Comparison of ENCODE assay signal across 1 cellular context in genomic region chr15:72222433-72222832, GRCh38.
TF ChIP-seq lines count a peak whose summit lies in the region.

No MANE protein-coding gene starts in this region.

TF ChIP-seq in GM12878, 131 proteins besides CTCF, POLR2A, EP300 and RAD21:
- no peak for TF ChIP-seq ZBTB33 (IDR thresholded peaks at IDR 0.05)
- TF ChIP-seq, protein P1, sequence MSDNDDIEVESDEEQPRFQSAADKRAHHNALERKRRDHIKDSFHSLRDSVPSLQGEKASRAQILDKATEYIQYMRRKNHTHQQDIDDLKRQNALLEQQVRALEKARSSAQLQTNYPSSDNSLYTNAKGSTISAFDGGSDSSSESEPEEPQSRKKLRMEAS (IDR thresholded peaks at IDR 0.05; ENCODE audit: low read depth, low read length), result no peak
- TF ChIP-seq, protein P2, sequence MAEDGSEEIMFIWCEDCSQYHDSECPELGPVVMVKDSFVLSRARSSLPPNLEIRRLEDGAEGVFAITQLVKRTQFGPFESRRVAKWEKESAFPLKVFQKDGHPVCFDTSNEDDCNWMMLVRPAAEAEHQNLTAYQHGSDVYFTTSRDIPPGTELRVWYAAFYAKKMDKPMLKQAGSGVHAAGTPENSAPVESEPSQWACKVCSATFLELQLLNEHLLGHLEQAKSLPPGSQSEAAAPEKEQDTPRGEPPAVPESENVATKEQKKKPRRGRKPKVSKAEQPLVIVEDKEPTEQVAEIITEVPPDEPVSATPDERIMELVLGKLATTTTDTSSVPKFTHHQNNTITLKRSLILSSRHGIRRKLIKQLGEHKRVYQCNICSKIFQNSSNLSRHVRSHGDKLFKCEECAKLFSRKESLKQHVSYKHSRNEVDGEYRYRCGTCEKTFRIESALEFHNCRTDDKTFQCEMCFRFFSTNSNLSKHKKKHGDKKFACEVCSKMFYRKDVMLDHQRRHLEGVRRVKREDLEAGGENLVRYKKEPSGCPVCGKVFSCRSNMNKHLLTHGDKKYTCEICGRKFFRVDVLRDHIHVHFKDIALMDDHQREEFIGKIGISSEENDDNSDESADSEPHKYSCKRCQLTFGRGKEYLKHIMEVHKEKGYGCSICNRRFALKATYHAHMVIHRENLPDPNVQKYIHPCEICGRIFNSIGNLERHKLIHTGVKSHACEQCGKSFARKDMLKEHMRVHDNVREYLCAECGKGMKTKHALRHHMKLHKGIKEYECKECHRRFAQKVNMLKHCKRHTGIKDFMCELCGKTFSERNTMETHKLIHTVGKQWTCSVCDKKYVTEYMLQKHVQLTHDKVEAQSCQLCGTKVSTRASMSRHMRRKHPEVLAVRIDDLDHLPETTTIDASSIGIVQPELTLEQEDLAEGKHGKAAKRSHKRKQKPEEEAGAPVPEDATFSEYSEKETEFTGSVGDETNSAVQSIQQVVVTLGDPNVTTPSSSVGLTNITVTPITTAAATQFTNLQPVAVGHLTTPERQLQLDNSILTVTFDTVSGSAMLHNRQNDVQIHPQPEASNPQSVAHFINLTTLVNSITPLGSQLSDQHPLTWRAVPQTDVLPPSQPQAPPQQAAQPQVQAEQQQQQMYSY (CRISPR knock-in tag; IDR thresholded peaks at IDR 0.05), result no peak
- TF ChIP-seq GATAD2B (conservative IDR thresholded peaks at IDR 0.05; ENCODE audit: low read depth), result no peak
- TF ChIP-seq, protein P3, sequence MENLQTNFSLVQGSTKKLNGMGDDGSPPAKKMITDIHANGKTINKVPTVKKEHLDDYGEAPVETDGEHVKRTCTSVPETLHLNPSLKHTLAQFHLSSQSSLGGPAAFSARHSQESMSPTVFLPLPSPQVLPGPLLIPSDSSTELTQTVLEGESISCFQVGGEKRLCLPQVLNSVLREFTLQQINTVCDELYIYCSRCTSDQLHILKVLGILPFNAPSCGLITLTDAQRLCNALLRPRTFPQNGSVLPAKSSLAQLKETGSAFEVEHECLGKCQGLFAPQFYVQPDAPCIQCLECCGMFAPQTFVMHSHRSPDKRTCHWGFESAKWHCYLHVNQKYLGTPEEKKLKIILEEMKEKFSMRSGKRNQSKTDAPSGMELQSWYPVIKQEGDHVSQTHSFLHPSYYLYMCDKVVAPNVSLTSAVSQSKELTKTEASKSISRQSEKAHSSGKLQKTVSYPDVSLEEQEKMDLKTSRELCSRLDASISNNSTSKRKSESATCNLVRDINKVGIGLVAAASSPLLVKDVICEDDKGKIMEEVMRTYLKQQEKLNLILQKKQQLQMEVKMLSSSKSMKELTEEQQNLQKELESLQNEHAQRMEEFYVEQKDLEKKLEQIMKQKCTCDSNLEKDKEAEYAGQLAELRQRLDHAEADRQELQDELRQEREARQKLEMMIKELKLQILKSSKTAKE (IDR thresholded peaks at IDR 0.05; ENCODE audit: low read depth, poor library complexity, severe bottlenecking), result no peak
- no peak for TF ChIP-seq MYB (IDR thresholded peaks at IDR 0.05; ENCODE audit: borderline replicate concordance, low read depth, low read length)
- TF ChIP-seq ZBTB11 (CRISPR knock-in tag; IDR thresholded peaks at IDR 0.05), result no peak
- TF ChIP-seq KAT2A (conservative IDR thresholded peaks at IDR 0.05; ENCODE audit: control insufficient read depth, low read depth, low read length), result no peak
- TF ChIP-seq CHD4 (IDR thresholded peaks at IDR 0.05), result no peak
- TF ChIP-seq, protein P4, sequence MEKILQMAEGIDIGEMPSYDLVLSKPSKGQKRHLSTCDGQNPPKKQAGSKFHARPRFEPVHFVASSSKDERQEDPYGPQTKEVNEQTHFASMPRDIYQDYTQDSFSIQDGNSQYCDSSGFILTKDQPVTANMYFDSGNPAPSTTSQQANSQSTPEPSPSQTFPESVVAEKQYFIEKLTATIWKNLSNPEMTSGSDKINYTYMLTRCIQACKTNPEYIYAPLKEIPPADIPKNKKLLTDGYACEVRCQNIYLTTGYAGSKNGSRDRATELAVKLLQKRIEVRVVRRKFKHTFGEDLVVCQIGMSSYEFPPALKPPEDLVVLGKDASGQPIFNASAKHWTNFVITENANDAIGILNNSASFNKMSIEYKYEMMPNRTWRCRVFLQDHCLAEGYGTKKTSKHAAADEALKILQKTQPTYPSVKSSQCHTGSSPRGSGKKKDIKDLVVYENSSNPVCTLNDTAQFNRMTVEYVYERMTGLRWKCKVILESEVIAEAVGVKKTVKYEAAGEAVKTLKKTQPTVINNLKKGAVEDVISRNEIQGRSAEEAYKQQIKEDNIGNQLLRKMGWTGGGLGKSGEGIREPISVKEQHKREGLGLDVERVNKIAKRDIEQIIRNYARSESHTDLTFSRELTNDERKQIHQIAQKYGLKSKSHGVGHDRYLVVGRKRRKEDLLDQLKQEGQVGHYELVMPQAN (conservative IDR thresholded peaks at IDR 0.05), result no peak
- TF ChIP-seq IRF5 (IDR thresholded peaks at IDR 0.05; ENCODE audit: borderline replicate concordance), result no peak
- TF ChIP-seq SUZ12 (IDR thresholded peaks at IDR 0.05; ENCODE audit: unreplicated experiment), result no peak
- no peak for TF ChIP-seq IKZF2 (IDR thresholded peaks at IDR 0.05)
- TF ChIP-seq, protein P5, sequence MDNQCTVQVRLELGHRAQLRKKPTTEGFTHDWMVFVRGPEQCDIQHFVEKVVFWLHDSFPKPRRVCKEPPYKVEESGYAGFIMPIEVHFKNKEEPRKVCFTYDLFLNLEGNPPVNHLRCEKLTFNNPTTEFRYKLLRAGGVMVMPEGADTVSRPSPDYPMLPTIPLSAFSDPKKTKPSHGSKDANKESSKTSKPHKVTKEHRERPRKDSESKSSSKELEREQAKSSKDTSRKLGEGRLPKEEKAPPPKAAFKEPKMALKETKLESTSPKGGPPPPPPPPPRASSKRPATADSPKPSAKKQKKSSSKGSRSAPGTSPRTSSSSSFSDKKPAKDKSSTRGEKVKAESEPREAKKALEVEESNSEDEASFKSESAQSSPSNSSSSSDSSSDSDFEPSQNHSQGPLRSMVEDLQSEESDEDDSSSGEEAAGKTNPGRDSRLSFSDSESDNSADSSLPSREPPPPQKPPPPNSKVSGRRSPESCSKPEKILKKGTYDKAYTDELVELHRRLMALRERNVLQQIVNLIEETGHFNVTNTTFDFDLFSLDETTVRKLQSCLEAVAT (IDR thresholded peaks at IDR 0.05), result no peak
